Comparison of ENCODE assay signal across 8 cellular contexts in the genomic region with DNA sequence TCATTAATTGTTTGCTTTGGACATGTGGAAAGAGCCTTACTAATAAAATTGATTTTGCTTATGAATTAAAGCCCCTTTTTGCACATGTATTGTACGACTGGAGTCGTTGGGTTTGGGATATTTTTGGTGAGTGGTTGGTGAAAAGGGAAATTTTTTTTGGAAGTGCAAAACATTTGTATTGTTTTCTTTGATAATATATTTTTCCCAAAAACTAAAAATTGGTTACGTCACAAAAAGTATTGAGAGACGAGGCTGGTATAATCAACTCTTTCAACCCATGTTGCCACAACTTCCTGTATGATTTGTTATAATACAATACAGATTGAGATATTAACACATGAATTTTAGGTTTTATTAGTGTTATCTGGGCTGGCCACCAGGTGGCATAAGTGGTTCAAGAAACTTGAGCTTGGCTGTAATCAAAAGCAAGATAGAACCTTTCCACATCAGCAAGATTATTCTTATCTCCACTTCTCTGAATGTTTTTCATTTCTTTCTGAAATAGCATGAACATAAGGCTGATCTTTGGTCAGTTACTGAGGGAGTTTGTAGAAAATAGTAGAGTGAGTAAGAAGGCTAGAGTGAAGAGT.
DNase-seq lines count a peak whose midpoint lies in the region; ATAC-seq and TF ChIP-seq lines count a peak whose summit lies in the region.

No MANE protein-coding gene starts in this region.

- no peak for TF ChIP-seq POLR2A in GM18505 (IDR thresholded peaks at IDR 0.05; ENCODE audit: borderline replicate concordance, extremely low read depth, insufficient read depth, insufficient read length)

- DNase-seq in GM03348 (ENCODE audit: low spot score) (peak; percentile 64), NCI-H1092 (lab: John Stamatoyannopoulos, UW) (peak; percentile 54), T-helper 1 cell (peak in 4 of 5 donors; percentile 53 to 67 (median 56)), amniotic epithelial cell (ENCODE audit: low read depth) (peak; percentile 86), hippocampal formation (lab: John Stamatoyannopoulos, UW) (peak; percentile 19 to 52)
- peak; percentile 72 for DNase-seq in stimulated activated CD4-positive, alpha-beta T cell treated with anti-CD3 and anti-CD28 coated beads, Interleukin-15, amount 100 ng/mL, for 24 hours

- ATAC-seq in HG03342 (IDR thresholded peaks at IDR 0.05; ENCODE audit: unreplicated experiment) = no peak
- no peak for ATAC-seq in GM18505 (IDR thresholded peaks at IDR 0.05; ENCODE audit: unreplicated experiment)

Comparison
In these comparisons a context has a peak if more than half of its experiments do, and no peak if none do; other contexts are left out.
1. DNase-seq: peak in every context shown above with its lines; median percentile 86 in amniotic epithelial cell; 72 in stimulated activated CD4-positive, alpha-beta T cell treated with anti-CD3 and anti-CD28 coated beads, Interleukin-15, amount 100 ng/mL, for 24 hours; 64 in GM03348; 56 in T-helper 1 cell; 54 in NCI-H1092; 36 in hippocampal formation.